ENCODE assay signal across 18 cellular contexts in genomic region chr6:24968711-24969110, GRCh38. TPM values are rescaled to one million over a fixed set of nuclear protein-coding genes. Genes with fewer than 3 reads are reported as not detected.
A peak's percentile ranks its signal among the peaks of the same experiment; 100 is the strongest.
DNase-seq lines count a peak whose midpoint lies in the region; ATAC-seq and TF ChIP-seq lines count a peak whose summit lies in the region.
"Had no signal": no experiment of that assay in that cellular context is flagged by ENCODE, and none has a peak within 500 bp of the region (broad histone marks: within the 10 kb centered on the region; RNA-seq: fewer than 3 reads in every experiment).

No MANE protein-coding gene starts in this region.

- no peak overlapping the region for H3K4me3 Mint-ChIP-seq in activated CD4-positive, alpha-beta T cell treated with anti-CD3 and anti-CD28 coated beads, Interleukin-2, amount 10 ng/mL, durations not matched to agents 24 days and 14 days
- H3K4me3 Mint-ChIP-seq in immature natural killer cell, result peak overlapping the region; percentile 36 to 85 (median 75)
- no peak overlapping the region for H3K4me3 Mint-ChIP-seq in stimulated activated memory B cell treated with anti-CD40 and anti-IgM and Interleukin-4, amounts not matched to agents 10 μg/mL and 1 μg/mL and 100 μg/mL, for 72 hours
- H3K4me3 Mint-ChIP-seq: HFFc6 had no signal

- no peak overlapping the region for H2BK15ac ChIP-seq in IMR-90 (ENCODE audit: low read depth, low read length)

- TF ChIP-seq CTCF in IMR-90 (conservative IDR thresholded peaks at IDR 0.05; ENCODE audit: low read depth, low read length), result no peak

- H2AK5ac ChIP-seq in IMR-90 (ENCODE audit: low read depth, low read length), result no peak overlapping the region

- H3K4me1 Mint-ChIP-seq in activated CD4-positive, alpha-beta T cell treated with anti-CD3 and anti-CD28 coated beads, Interleukin-2, amount 10 ng/mL, durations not matched to agents 24 days and 14 days, result peaks cover 21% of the 10 kb centered on the region
- H3K4me1 Mint-ChIP-seq in immature natural killer cell, result peaks cover 84 to 98% of the 10 kb centered on the region in 2 donors
- H3K4me1 Mint-ChIP-seq in stimulated activated memory B cell treated with anti-CD40 and anti-IgM and Interleukin-4, amounts not matched to agents 10 μg/mL and 1 μg/mL and 100 μg/mL, for 72 hours, result peaks cover 59% of the 10 kb centered on the region

- no TSS peak for BruUV-seq in IMR-90 (replicated peaks; lab: Mats Ljungman, UMichigan)

- H3K9me3 Mint-ChIP-seq in activated CD4-positive, alpha-beta T cell treated with anti-CD3 and anti-CD28 coated beads, Interleukin-2, amount 10 ng/mL, durations not matched to agents 24 days and 14 days, result peaks cover 11% of the 10 kb centered on the region
- H3K9me3 Mint-ChIP-seq in immature natural killer cell, result peaks cover 0 to 2% (median 0%) of the 10 kb centered on the region in 6 donors
- peaks cover 4% of the 10 kb centered on the region for H3K9me3 Mint-ChIP-seq in stimulated activated memory B cell treated with anti-CD40 and anti-IgM and Interleukin-4, amounts not matched to agents 10 μg/mL and 1 μg/mL and 100 μg/mL, for 72 hours
- H3K9me3 Mint-ChIP-seq: HFFc6 had no signal

- no peak overlapping the region for H3K27ac ChIP-seq in IMR-90 (ENCODE audit: insufficient read depth, low read length)
- H3K27ac ChIP-seq in aorta (ENCODE audit: low read depth in 1 of 2, low read length in 2 of 2), result no peak overlapping the region
- H3K27ac ChIP-seq: BLaER1 treated with 17β-estradiol and CSF1 and Interleukin-3, amounts not matched to agents 10 nM and 100 nM had no signal

- H3K4me3 ChIP-seq in IMR-90 (ENCODE audit: insufficient read depth, low read depth, low read length), result no peak overlapping the region
- no peak overlapping the region for H3K4me3 ChIP-seq in aorta (ENCODE audit: low read length in 2 of 2)
- H3K4me3 ChIP-seq: BLaER1 treated with 17β-estradiol and CSF1 and Interleukin-3, amounts not matched to agents 10 nM and 100 nM had no signal

- H3K56ac ChIP-seq in IMR-90 (ENCODE audit: extremely low read depth, insufficient read depth, low read length), result no peak overlapping the region

- no peak overlapping the region for H3K27ac Mint-ChIP-seq in activated CD4-positive, alpha-beta T cell treated with anti-CD3 and anti-CD28 coated beads, Interleukin-2, amount 10 ng/mL, durations not matched to agents 24 days and 14 days
- peak overlapping the region; percentile 83 to 95 (median 91) for H3K27ac Mint-ChIP-seq in immature natural killer cell
- H3K27ac Mint-ChIP-seq in stimulated activated memory B cell treated with anti-CD40 and anti-IgM and Interleukin-4, amounts not matched to agents 10 μg/mL and 1 μg/mL and 100 μg/mL, for 72 hours, result peak overlapping the region; percentile 44
- H3K27ac Mint-ChIP-seq: HFFc6 had no signal

- H3K9me3 ChIP-seq in IMR-90 (ENCODE audit: control insufficient read depth, insufficient read depth, low read length), result no peaks in the 10 kb centered on the region
- H3K9me3 ChIP-seq in aorta (ENCODE audit: control insufficient read depth, low read length), result no peaks in the 10 kb centered on the region
- H3K9me3 ChIP-seq: Caco-2 had no signal

- no peak overlapping the region for H3K4me2 ChIP-seq in IMR-90 (ENCODE audit: low read depth, low read length)
- H3K4me2 ChIP-seq: BLaER1 treated with 17β-estradiol and CSF1 and Interleukin-3, amounts not matched to agents 10 nM and 100 nM had no signal

- peaks cover 11% of the 10 kb centered on the region for H3K36me3 Mint-ChIP-seq in activated CD4-positive, alpha-beta T cell treated with anti-CD3 and anti-CD28 coated beads, Interleukin-2, amount 10 ng/mL, durations not matched to agents 24 days and 14 days (ENCODE audit: low read depth)
- H3K36me3 Mint-ChIP-seq in immature natural killer cell, result peaks cover 3 to 23% (median 7%) of the 10 kb centered on the region in 3 donors
- peaks cover 28% of the 10 kb centered on the region for H3K36me3 Mint-ChIP-seq in stimulated activated memory B cell treated with anti-CD40 and anti-IgM and Interleukin-4, amounts not matched to agents 10 μg/mL and 1 μg/mL and 100 μg/mL, for 72 hours

- H3K4me1 ChIP-seq in IMR-90 (ENCODE audit: control insufficient read depth, insufficient read depth, low read length) (no peaks in the 10 kb centered on the region), aorta (ENCODE audit: control insufficient read depth in 1 of 2, insufficient read depth in 2 of 2, low read length in 2 of 2) (no peaks in the 10 kb centered on the region)
- H3K4me1 ChIP-seq: Caco-2 had no signal

- H3K36me3 ChIP-seq in IMR-90 (ENCODE audit: control insufficient read depth, insufficient read depth, low read length) (no peaks in the 10 kb centered on the region), aorta (ENCODE audit: control insufficient read depth in 1 of 2, insufficient read depth in 2 of 2, low read length in 1 of 2) (no peaks in the 10 kb centered on the region)
- H3K36me3 ChIP-seq: BLaER1 treated with 17β-estradiol and CSF1 and Interleukin-3, amounts not matched to agents 10 nM and 100 nM had no signal

- no peaks in the 10 kb centered on the region; the same call in 1 of the 2 replicates for H3K9me1 ChIP-seq in IMR-90 (ENCODE audit: insufficient read depth, low read length)

- dilution Hi-C loops in IMR-90 (cut with HindIII; ENCODE audit: low sequenced_read_pairs, unreplicated experiment), result no loop called here

- POLR2A ChIA-PET in IMR-90 (lab: Charles Lee; ENCODE audit: unreplicated experiment), result no interaction called here

- intact Hi-C loops in activated CD4-positive, alpha-beta T cell treated with anti-CD3 and anti-CD28 coated beads, Interleukin-2, amount 10 ng/mL, durations not matched to agents 24 days and 14 days (cut with micrococcal nuclease), result no loop called here
- intact Hi-C loops in IMR-90 (cut with micrococcal nuclease) (no loop called here), aorta (cut with DNase I) (no loop called here)

- no peak for TF ChIP-seq POLR2A in IMR-90 (IDR thresholded peaks at IDR 0.05; ENCODE audit: low read depth, low read length)

- peak overlapping the region; percentile 19 for H2AFZ ChIP-seq in IMR-90 (replicated peaks; ENCODE audit: low read length, poor library complexity)

- H2BK120ac ChIP-seq in IMR-90 (ENCODE audit: low read depth, low read length), result no peak overlapping the region

- H4K8ac ChIP-seq in IMR-90 (ENCODE audit: low read depth in 2 of 2, low read length in 2 of 2), result no peak overlapping the region

- H2BK20ac ChIP-seq in IMR-90 (ENCODE audit: low read depth, low read length), result no peak overlapping the region

- no peak overlapping the region for H4K5ac ChIP-seq in IMR-90 (ENCODE audit: low read depth, low read length)

- CTCF ChIA-PET in IMR-90 (lab: Yijun Ruan, JAX), result no interaction called here

- no peaks in the 10 kb centered on the region for H3K27me3 Mint-ChIP-seq in activated CD4-positive, alpha-beta T cell treated with anti-CD3 and anti-CD28 coated beads, Interleukin-2, amount 10 ng/mL, durations not matched to agents 24 days and 14 days
- H3K27me3 Mint-ChIP-seq in immature natural killer cell (ENCODE audit: low read depth in 3 of 3), result peaks cover 0 to 2% (median 1%) of the 10 kb centered on the region in 3 donors
- H3K27me3 Mint-ChIP-seq in stimulated activated memory B cell treated with anti-CD40 and anti-IgM and Interleukin-4, amounts not matched to agents 10 μg/mL and 1 μg/mL and 100 μg/mL, for 72 hours, result no peaks in the 10 kb centered on the region

- H3K4ac ChIP-seq in IMR-90 (ENCODE audit: low read depth, low read length), result no peak overlapping the region

- H2AK9ac ChIP-seq in IMR-90 (replicated peaks; ENCODE audit: low read depth, low read length, poor library complexity), result peak overlapping the region; percentile 76

- H3K18ac ChIP-seq in IMR-90 (ENCODE audit: low read depth, low read length), result no peak overlapping the region

- H3K27me3 ChIP-seq in IMR-90 (ENCODE audit: control insufficient read depth, insufficient read depth, low read length) (no peaks in the 10 kb centered on the region), aorta (ENCODE audit: control insufficient read depth in 1 of 2, insufficient read depth in 2 of 2, low read length in 1 of 2) (no peaks in the 10 kb centered on the region)
- H3K27me3 ChIP-seq: BLaER1 treated with 17β-estradiol and CSF1 and Interleukin-3, amounts not matched to agents 10 nM and 100 nM had no signal

- H3K9ac ChIP-seq in IMR-90 (ENCODE audit: low read depth, low read length), result no peak overlapping the region
- H3K9ac ChIP-seq: BLaER1 treated with 17β-estradiol and CSF1 and Interleukin-3, amounts not matched to agents 10 nM and 100 nM had no signal

- no peaks in the 10 kb centered on the region for H3K79me1 ChIP-seq in IMR-90 (ENCODE audit: low read depth in 1 of 2, low read length in 2 of 2)

- no peak overlapping the region for H4K91ac ChIP-seq in IMR-90 (ENCODE audit: insufficient read depth, low read depth, low read length)

- no peak overlapping the region for H3K14ac ChIP-seq in IMR-90 (replicated peaks; ENCODE audit: low read depth, low read length)

- no peaks in the 10 kb centered on the region for H4K20me1 ChIP-seq in IMR-90 (ENCODE audit: insufficient read depth, low read length)
- H4K20me1 ChIP-seq: BLaER1 treated with 17β-estradiol and CSF1 and Interleukin-3, amounts not matched to agents 10 nM and 100 nM had no signal

- no peak overlapping the region for H2BK5ac ChIP-seq in IMR-90 (ENCODE audit: low read depth, low read length, poor library complexity, severe bottlenecking)

- WGBS in IMR-90 (ENCODE audit: extremely low coverage in 2 of 2, insufficient read length in 1 of 2), 2 experiments, result 80% methylated on average over 1 of the region's 3 CpGs; no CpG with 5 or more reads in 1 of the 2 experiments
- 92 to 93% methylated on average over 3 of the region's 3 CpGs for WGBS in aorta, 2 donors

- TF ChIP-seq RAD21 in IMR-90 (IDR thresholded peaks at IDR 0.05; ENCODE audit: low read length), result no peak

- in situ Hi-C loops in IMR-90 (cut with MboI; ENCODE audit: low sequenced_read_pairs), result no loop called here

- no peak overlapping the region for H3K23ac ChIP-seq in IMR-90 (ENCODE audit: low read depth, low read length)

- ATAC-seq in IMR-90 (ENCODE audit: low read depth), result no peak
- ATAC-seq in stimulated activated memory B cell treated with anti-CD40 and anti-IgM and Interleukin-4, amounts not matched to agents 10 μg/mL and 1 μg/mL and 100 μg/mL, for 72 hours, result no peak
- no peak for ATAC-seq in aorta (ENCODE audit: low FRiP score)
- ATAC-seq in GM18867 (IDR thresholded peaks at IDR 0.05; ENCODE audit: unreplicated experiment), result no peak

- peak; percentile 54 for DNase-seq in activated CD4-positive, alpha-beta T cell treated with anti-CD3 and anti-CD28 coated beads, Interleukin-2, amount 10 ng/mL, durations not matched to agents 24 days and 14 days
- DNase-seq in activated CD4-positive, alpha-beta T cell treated with anti-CD3 and anti-CD28 coated beads for 4 hours, result no peak
- DNase-seq in IMR-90 (no peak), immature natural killer cell (peak in 1 of 3 donors; percentile 38), aorta (no peak), NCI-H748 (lab: John Stamatoyannopoulos, UW; ENCODE audit: unreplicated experiment) (no peak)
- DNase-seq: Caco-2, DMS153, EL, HFFc6, KBM-7, NCI-H1694, NCI-H2227 treated with DMSO at 0.1 percent for 48 hours, NCI-H524 had no signal

RNA-seq across cellular contexts. Expression of gene RIPOR2, which starts 33.0 kb away (rescaled TPM):
- total RNA-seq in activated CD4-positive, alpha-beta T cell treated with anti-CD3 and anti-CD28 coated beads, Interleukin-2, amount 10 ng/mL, durations not matched to agents 24 days and 14 days, result 25.3 and 26.5 TPM in 2 replicates
- total RNA-seq in IMR-90 (2012; rRNA removed) (0.83 and 1.1 TPM in 2 replicates), aorta (10 to 100 TPM in 1 of 2 donors, 1 to 10 TPM in 1; 9.7 to 16.1 TPM)
- polyA plus RNA-seq in IMR-90 (2012; rRNA removed) (0.87 and 1.2 TPM in 2 replicates), immature natural killer cell (100 to 1,000 TPM; 262 to 392 (median 334) TPM), aorta (1 to 10 TPM; 1.1 to 2.5 TPM)
- 0.71 and 0.74 TPM in 2 replicates for polyA plus RNA-seq in IMR-90 (2012; cell fraction: cytosol; rRNA removed)
- polyA plus RNA-seq in IMR-90 (2012; cell fraction: nucleus; rRNA removed; ENCODE audit: low replicate concordance), result 0.82 and 2.2 TPM in 2 replicates
- total RNA-seq: A172 had no signal

Comparison
In these comparisons a context has a peak if more than half of its experiments do, and no peak if none do; other contexts are left out.
1. H3K4me3 Mint-ChIP-seq: peak in immature natural killer cell (5 of 5); none in activated CD4-positive, alpha-beta T cell treated with anti-CD3 and anti-CD28 coated beads, Interleukin-2, amount 10 ng/mL, durations not matched to agents 24 days and 14 days (single experiment) and stimulated activated memory B cell treated with anti-CD40 and anti-IgM and Interleukin-4, amounts not matched to agents 10 μg/mL and 1 μg/mL and 100 μg/mL, for 72 hours (single experiment).